11 cellular contexts compared by ENCODE assay signal in the genomic region with DNA sequence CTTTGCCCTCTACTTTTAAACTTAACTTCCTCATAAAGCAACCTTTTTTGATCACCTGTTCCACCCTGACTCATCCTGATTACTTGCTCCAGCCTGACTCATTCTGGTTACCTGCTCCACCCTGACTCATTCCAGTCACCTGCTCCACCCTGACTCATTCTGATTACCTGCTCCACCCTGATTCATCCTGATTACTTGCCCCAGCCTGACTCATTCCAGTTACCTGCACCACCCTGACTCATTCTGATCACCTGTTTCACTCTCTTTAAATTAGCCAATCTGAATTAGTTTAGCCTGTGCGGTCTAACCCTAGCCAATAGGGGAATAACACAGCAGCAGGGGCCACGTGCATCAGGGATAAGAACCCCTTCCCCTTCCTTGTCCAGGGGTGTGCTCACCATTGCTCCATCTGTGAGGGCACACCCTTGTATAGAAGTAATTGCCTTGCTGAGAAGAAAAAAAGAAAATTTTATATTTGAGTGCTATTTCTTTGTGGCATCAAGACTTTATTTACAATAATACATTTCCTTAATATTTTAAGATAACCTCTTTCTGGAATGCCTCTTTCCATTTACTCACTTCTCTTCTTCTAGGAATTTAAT. TPM values are rescaled to one million over a fixed set of nuclear protein-coding genes. Genes with fewer than 3 reads are reported as not detected.
DNase-seq lines count a peak whose midpoint lies in the region; ATAC-seq and TF ChIP-seq lines count a peak whose summit lies in the region.
"Had no signal": no experiment of that assay in that cellular context is flagged by ENCODE, and none has a peak within 500 bp of the region (broad histone marks: within the 10 kb centered on the region; RNA-seq: fewer than 3 reads in every experiment).

No MANE protein-coding gene starts in this region.

- H3K27me3 Mint-ChIP-seq in activated CD4-positive, alpha-beta memory T cell treated with anti-CD3 and anti-CD28 coated beads, Interleukin-2, amount 10 ng/mL, durations not matched to agents 7 days and 5 days: peaks cover 51% of the 10 kb centered on the region

- CTCF ChIA-PET in activated CD4-positive, alpha-beta memory T cell treated with anti-CD3 and anti-CD28 coated beads, Interleukin-2, amount 10 ng/mL, durations not matched to agents 7 days and 5 days (lab: Charles Lee): no interaction called here

- peak; percentile 26 for DNase-seq in NK-92 treated with Interleukin-12 subunit alpha and Interleukin-12 subunit beta, amount 100 ng/mL, for 24 hours (lab: John Stamatoyannopoulos, UW)
- DNase-seq in NK-92 (lab: John Stamatoyannopoulos, UW; ENCODE audit: unreplicated experiment) (no peak), NCI-H2227 treated with DMSO at 0.1 percent for 48 hours (lab: John Stamatoyannopoulos, UW) (no peak), foreskin fibroblast (no peak)
- peak; percentile 60 for DNase-seq in activated CD4-positive, alpha-beta memory T cell treated with anti-CD3 and anti-CD28 coated beads, Interleukin-2, amount 10 ng/mL, durations not matched to agents 7 days and 5 days
- DNase-seq in stimulated activated CD4-positive, alpha-beta T cell treated with anti-CD3 and anti-CD28 coated beads, TNF-alpha, amount 100 ng/mL, for 48 hours (ENCODE audit: low read depth in 3 of 3): peak; percentile 30 to 60 (median 45)
- DNase-seq: body of pancreas, NCI-H774 had no signal

- no peak for TF ChIP-seq CTCF in foreskin fibroblast (IDR thresholded peaks at IDR 0.05; ENCODE audit: low read depth, low read length)

- peak overlapping the region; percentile 16 for H3K27ac Mint-ChIP-seq in activated CD4-positive, alpha-beta memory T cell treated with anti-CD3 and anti-CD28 coated beads, Interleukin-2, amount 10 ng/mL, durations not matched to agents 7 days and 5 days
- H3K27ac Mint-ChIP-seq: memory B cell had no signal

- H3K36me3 Mint-ChIP-seq in activated CD4-positive, alpha-beta memory T cell treated with anti-CD3 and anti-CD28 coated beads, Interleukin-2, amount 10 ng/mL, durations not matched to agents 7 days and 5 days (ENCODE audit: low read depth): peaks cover 3% of the 10 kb centered on the region

- POLR2A ChIA-PET in activated CD4-positive, alpha-beta memory T cell treated with anti-CD3 and anti-CD28 coated beads, Interleukin-2, amount 10 ng/mL, durations not matched to agents 7 days and 5 days (lab: Charles Lee): no interaction called here

- H3K9me3 Mint-ChIP-seq in activated CD4-positive, alpha-beta memory T cell treated with anti-CD3 and anti-CD28 coated beads, Interleukin-2, amount 10 ng/mL, durations not matched to agents 7 days and 5 days: no peaks in the 10 kb centered on the region

- ATAC-seq in esophagus mucosa (peak; percentile 93), GM19328 (IDR thresholded peaks at IDR 0.05; ENCODE audit: unreplicated experiment) (no peak)
- ATAC-seq: body of pancreas had no signal

- no peak overlapping the region for H3K4me3 ChIP-seq in foreskin fibroblast (ENCODE audit: low read depth in 1 of 2, low read length in 2 of 2)
- H3K4me3 ChIP-seq: body of pancreas had no signal

- peaks cover 37% of the 10 kb centered on the region for H3K4me1 Mint-ChIP-seq in activated CD4-positive, alpha-beta memory T cell treated with anti-CD3 and anti-CD28 coated beads, Interleukin-2, amount 10 ng/mL, durations not matched to agents 7 days and 5 days

- H3K4me3 Mint-ChIP-seq in activated CD4-positive, alpha-beta memory T cell treated with anti-CD3 and anti-CD28 coated beads, Interleukin-2, amount 10 ng/mL, durations not matched to agents 7 days and 5 days: no peak overlapping the region
- H3K4me3 Mint-ChIP-seq: memory B cell had no signal

RNA-seq across cellular contexts. Expression of a gene that starts 17.9 kb away (rescaled TPM):
- total RNA-seq in activated CD4-positive, alpha-beta memory T cell treated with anti-CD3 and anti-CD28 coated beads, Interleukin-2, amount 10 ng/mL, durations not matched to agents 7 days and 5 days: under 1 TPM in 1 of 2 experiments, not detected in 1; 0.15 TPM
- total RNA-seq in esophagus mucosa: 0.16 TPM

Comparison
In these comparisons a context has a peak if more than half of its experiments do, and no peak if none do; other contexts are left out.
1. DNase-seq: peak in NK-92 treated with Interleukin-12 subunit alpha and Interleukin-12 subunit beta, amount 100 ng/mL, for 24 hours (single experiment), activated CD4-positive, alpha-beta memory T cell treated with anti-CD3 and anti-CD28 coated beads, Interleukin-2, amount 10 ng/mL, durations not matched to agents 7 days and 5 days (single experiment) and stimulated activated CD4-positive, alpha-beta T cell treated with anti-CD3 and anti-CD28 coated beads, TNF-alpha, amount 100 ng/mL, for 48 hours (3 of 3); none in NK-92 (single experiment), NCI-H2227 treated with DMSO at 0.1 percent for 48 hours (single experiment) and foreskin fibroblast (0 of 2).